In genomic region chr17:45425984-45426413, GRCh38 we compare ENCODE assay signal across 12 cellular contexts. TPM values are rescaled to one million over a fixed set of nuclear protein-coding genes. Genes with fewer than 3 reads are reported as not detected.
DNase-seq lines count a peak whose midpoint lies in the region; ATAC-seq and TF ChIP-seq lines count a peak whose summit lies in the region.
"Had no signal": no experiment of that assay in that cellular context is flagged by ENCODE, and none has a peak within 500 bp of the region (broad histone marks: within the 10 kb centered on the region; RNA-seq: fewer than 3 reads in every experiment).

No MANE protein-coding gene starts in this region.

- peaks cover 29% of the 10 kb centered on the region for H3K4me1 Mint-ChIP-seq in stimulated activated naive CD8-positive, alpha-beta T cell treated with anti-CD3 and anti-CD28 coated beads, Interleukin-15, amount 100 ng/mL, for 72 hours

- no peak overlapping the region for H2BK5ac ChIP-seq in mesendoderm (ENCODE audit: low read length)

- intact Hi-C loops in heart right ventricle (cut with DNase I) = loop anchor here in 4 of 10 donors (1.0 to 5.0 kb wide), 3 partner anchors 27 to 34 kb away; no protein-coding TSS in a partner anchor
- intact Hi-C loops in left cardiac atrium (cut with DNase I) = no loop called here
- intact Hi-C loops in upper lobe of right lung (cut with DNase I) = no loop called here

- DNase-seq in heart right ventricle (no peak), left cardiac atrium (no peak), mesendoderm (no peak), upper lobe of right lung (no peak), SIG-M5 treated with dmso at 0.1 percent for 504 hours (lab: John Stamatoyannopoulos, UW; ENCODE audit: unreplicated experiment) (no peak)
- DNase-seq in stimulated activated naive CD8-positive, alpha-beta T cell treated with anti-CD3 and anti-CD28 coated beads, Interleukin-15, amount 100 ng/mL, for 72 hours = no peak
- DNase-seq: activated CD8-positive, alpha-beta memory T cell treated with anti-CD3 and anti-CD28 coated beads, Interleukin-2, amount 50 U/mL, for 48 hours; activated naive CD4-positive, alpha-beta T cell treated with anti-CD3 and anti-CD28 coated beads, Interleukin-2, amount 50 U/mL, for 16 hours; NCI-H1092 had no signal

- no peak overlapping the region for H3K4me2 ChIP-seq in mesendoderm (ENCODE audit: low read length)

- H3K4me3 ChIP-seq in heart right ventricle (peak overlapping the region in 4 of 10 donors; percentile 39 to 55 (median 52)), mesendoderm (ENCODE audit: low read length) (no peak overlapping the region), upper lobe of right lung (no peak overlapping the region)

- peak overlapping the region in 9 of 10 donors; percentile 69 to 91 (median 87) for H3K27ac ChIP-seq in heart right ventricle
- peak overlapping the region; percentile 91 for H3K27ac ChIP-seq in VCaP
- no peak overlapping the region for H3K27ac ChIP-seq in mesendoderm (ENCODE audit: low read depth, low read length)
- H3K27ac ChIP-seq in upper lobe of right lung = no peak overlapping the region

- peaks cover 13 to 66% (median 46%) of the 10 kb centered on the region in 9 donors for H3K4me1 ChIP-seq in heart right ventricle
- no peaks in the 10 kb centered on the region for H3K4me1 ChIP-seq in mesendoderm (ENCODE audit: control insufficient read depth, low read depth, low read length)
- peaks cover 22% of the 10 kb centered on the region for H3K4me1 ChIP-seq in upper lobe of right lung

- H3K9me3 Mint-ChIP-seq in stimulated activated naive CD8-positive, alpha-beta T cell treated with anti-CD3 and anti-CD28 coated beads, Interleukin-15, amount 100 ng/mL, for 72 hours = no peaks in the 10 kb centered on the region

- no peak overlapping the region for H3K4ac ChIP-seq in mesendoderm (ENCODE audit: low read depth, low read length)

- ATAC-seq in heart right ventricle (no peak), left cardiac atrium (no peak), upper lobe of right lung (no peak), HG03571 (IDR thresholded peaks at IDR 0.05; ENCODE audit: unreplicated experiment) (no peak)
- ATAC-seq in stimulated activated naive CD8-positive, alpha-beta T cell treated with anti-CD3 and anti-CD28 coated beads, Interleukin-15, amount 100 ng/mL, for 72 hours = no peak
- ATAC-seq: activated CD4-positive, CD25-positive, alpha-beta regulatory T cell treated with anti-CD3 and anti-CD28 coated beads, Interleukin-2, amount 50 U/mL, for 24 hours had no signal

- no peak overlapping the region for H3K9ac ChIP-seq in mesendoderm (ENCODE audit: low read length)

- H2BK15ac ChIP-seq in mesendoderm (replicated peaks; ENCODE audit: low read depth) = no peak overlapping the region

- H3K27me3 ChIP-seq in heart right ventricle = peaks cover 12 to 24% (median 21%) of the 10 kb centered on the region in 7 donors
- peaks cover 23% of the 10 kb centered on the region for H3K27me3 ChIP-seq in mesendoderm (ENCODE audit: insufficient read depth, low read length, poor library complexity)
- no peaks in the 10 kb centered on the region for H3K27me3 ChIP-seq in upper lobe of right lung

- H3K23ac ChIP-seq in mesendoderm (ENCODE audit: low read length) = peak overlapping the region; percentile 57

- H4K5ac ChIP-seq in mesendoderm (ENCODE audit: low read length) = no peak overlapping the region

- H2BK120ac ChIP-seq in mesendoderm (ENCODE audit: low read depth, low read length) = no peak overlapping the region

- H3K4me3 Mint-ChIP-seq in stimulated activated naive CD8-positive, alpha-beta T cell treated with anti-CD3 and anti-CD28 coated beads, Interleukin-15, amount 100 ng/mL, for 72 hours = no peak overlapping the region

- no peaks in the 10 kb centered on the region for H3K79me1 ChIP-seq in mesendoderm (ENCODE audit: low read length)

- H3K79me2 ChIP-seq in mesendoderm (ENCODE audit: control insufficient read depth, insufficient read depth, low read length) = no peaks in the 10 kb centered on the region

- H3K36me3 ChIP-seq in heart right ventricle (peaks cover 0 to 23% (median 0%) of the 10 kb centered on the region in 9 donors), mesendoderm (ENCODE audit: control insufficient read depth, insufficient read depth, low read length) (no peaks in the 10 kb centered on the region), upper lobe of right lung (no peaks in the 10 kb centered on the region)

- no peak overlapping the region for H3K18ac ChIP-seq in mesendoderm (ENCODE audit: low read length)

- H3K27ac Mint-ChIP-seq in stimulated activated naive CD8-positive, alpha-beta T cell treated with anti-CD3 and anti-CD28 coated beads, Interleukin-15, amount 100 ng/mL, for 72 hours = peak overlapping the region in 1 of 2 donors; percentile 49

- peaks cover 21% of the 10 kb centered on the region for H3K27me3 Mint-ChIP-seq in stimulated activated naive CD8-positive, alpha-beta T cell treated with anti-CD3 and anti-CD28 coated beads, Interleukin-15, amount 100 ng/mL, for 72 hours

- no peak overlapping the region for H4K8ac ChIP-seq in mesendoderm (ENCODE audit: low read depth, low read length)

- TF ChIP-seq CTCF in heart right ventricle (IDR thresholded peaks at IDR 0.05) (no peak), VCaP (conservative IDR thresholded peaks at IDR 0.05) (peak; percentile 20; the same call in 1 of the 2 replicates), upper lobe of right lung (IDR thresholded peaks at IDR 0.05) (peak; percentile 4)

- WGBS in heart right ventricle, 2 donors = 62 to 63% methylated on average over 6 of the region's 6 CpGs
- WGBS in mesendoderm (ENCODE audit: extremely low coverage, insufficient coverage, low lambda C conversion rate) = no CpG with 5 or more reads among the region's 6 CpGs

- no peaks in the 10 kb centered on the region for H3K9me3 ChIP-seq in heart right ventricle
- H3K9me3 ChIP-seq in upper lobe of right lung = no peaks in the 10 kb centered on the region

- no peak overlapping the region for H2AK5ac ChIP-seq in mesendoderm (ENCODE audit: low read length)

- peak overlapping the region; percentile 5 for H3K56ac ChIP-seq in mesendoderm (ENCODE audit: low read length)

RNA-seq across cellular contexts. Expression of gene ARHGAP27, which starts 6.7 kb away (rescaled TPM):
- 10 to 100 TPM; 15.2 to 46.9 (median 25.3) TPM for total RNA-seq in heart right ventricle
- 10 to 100 TPM; 17.9 to 65.8 TPM for polyA plus RNA-seq in heart right ventricle
- 10 to 100 TPM; 27.3 to 32.6 TPM for total RNA-seq in left cardiac atrium
- 3.5 TPM for polyA plus RNA-seq in mesendoderm (2013, experiment 1 of 2)
- polyA plus RNA-seq in mesendoderm (2013, experiment 2 of 2) = 3.7 TPM
- total RNA-seq in upper lobe of right lung = 73.8 TPM

Comparison
In these comparisons a context has a peak if more than half of its experiments do, and no peak if none do; other contexts are left out.
1. H3K27ac ChIP-seq: peak in heart right ventricle (9 of 10) and VCaP (single experiment); none in mesendoderm (single experiment) and upper lobe of right lung (single experiment).
2. CTCF ChIP-seq: peak in VCaP (single experiment) and upper lobe of right lung (single experiment); none in heart right ventricle (0 of 9).